Comparison of ENCODE assay signal across 1 cellular context in genomic region chr18:55780591-55781071, GRCh38.
TF ChIP-seq lines count a peak whose summit lies in the region.

No MANE protein-coding gene starts in this region.

TF ChIP-seq in GM23338, 12 proteins besides CTCF, POLR2A, EP300 and RAD21 (continued from another document):
- TF ChIP-seq, protein P1, sequence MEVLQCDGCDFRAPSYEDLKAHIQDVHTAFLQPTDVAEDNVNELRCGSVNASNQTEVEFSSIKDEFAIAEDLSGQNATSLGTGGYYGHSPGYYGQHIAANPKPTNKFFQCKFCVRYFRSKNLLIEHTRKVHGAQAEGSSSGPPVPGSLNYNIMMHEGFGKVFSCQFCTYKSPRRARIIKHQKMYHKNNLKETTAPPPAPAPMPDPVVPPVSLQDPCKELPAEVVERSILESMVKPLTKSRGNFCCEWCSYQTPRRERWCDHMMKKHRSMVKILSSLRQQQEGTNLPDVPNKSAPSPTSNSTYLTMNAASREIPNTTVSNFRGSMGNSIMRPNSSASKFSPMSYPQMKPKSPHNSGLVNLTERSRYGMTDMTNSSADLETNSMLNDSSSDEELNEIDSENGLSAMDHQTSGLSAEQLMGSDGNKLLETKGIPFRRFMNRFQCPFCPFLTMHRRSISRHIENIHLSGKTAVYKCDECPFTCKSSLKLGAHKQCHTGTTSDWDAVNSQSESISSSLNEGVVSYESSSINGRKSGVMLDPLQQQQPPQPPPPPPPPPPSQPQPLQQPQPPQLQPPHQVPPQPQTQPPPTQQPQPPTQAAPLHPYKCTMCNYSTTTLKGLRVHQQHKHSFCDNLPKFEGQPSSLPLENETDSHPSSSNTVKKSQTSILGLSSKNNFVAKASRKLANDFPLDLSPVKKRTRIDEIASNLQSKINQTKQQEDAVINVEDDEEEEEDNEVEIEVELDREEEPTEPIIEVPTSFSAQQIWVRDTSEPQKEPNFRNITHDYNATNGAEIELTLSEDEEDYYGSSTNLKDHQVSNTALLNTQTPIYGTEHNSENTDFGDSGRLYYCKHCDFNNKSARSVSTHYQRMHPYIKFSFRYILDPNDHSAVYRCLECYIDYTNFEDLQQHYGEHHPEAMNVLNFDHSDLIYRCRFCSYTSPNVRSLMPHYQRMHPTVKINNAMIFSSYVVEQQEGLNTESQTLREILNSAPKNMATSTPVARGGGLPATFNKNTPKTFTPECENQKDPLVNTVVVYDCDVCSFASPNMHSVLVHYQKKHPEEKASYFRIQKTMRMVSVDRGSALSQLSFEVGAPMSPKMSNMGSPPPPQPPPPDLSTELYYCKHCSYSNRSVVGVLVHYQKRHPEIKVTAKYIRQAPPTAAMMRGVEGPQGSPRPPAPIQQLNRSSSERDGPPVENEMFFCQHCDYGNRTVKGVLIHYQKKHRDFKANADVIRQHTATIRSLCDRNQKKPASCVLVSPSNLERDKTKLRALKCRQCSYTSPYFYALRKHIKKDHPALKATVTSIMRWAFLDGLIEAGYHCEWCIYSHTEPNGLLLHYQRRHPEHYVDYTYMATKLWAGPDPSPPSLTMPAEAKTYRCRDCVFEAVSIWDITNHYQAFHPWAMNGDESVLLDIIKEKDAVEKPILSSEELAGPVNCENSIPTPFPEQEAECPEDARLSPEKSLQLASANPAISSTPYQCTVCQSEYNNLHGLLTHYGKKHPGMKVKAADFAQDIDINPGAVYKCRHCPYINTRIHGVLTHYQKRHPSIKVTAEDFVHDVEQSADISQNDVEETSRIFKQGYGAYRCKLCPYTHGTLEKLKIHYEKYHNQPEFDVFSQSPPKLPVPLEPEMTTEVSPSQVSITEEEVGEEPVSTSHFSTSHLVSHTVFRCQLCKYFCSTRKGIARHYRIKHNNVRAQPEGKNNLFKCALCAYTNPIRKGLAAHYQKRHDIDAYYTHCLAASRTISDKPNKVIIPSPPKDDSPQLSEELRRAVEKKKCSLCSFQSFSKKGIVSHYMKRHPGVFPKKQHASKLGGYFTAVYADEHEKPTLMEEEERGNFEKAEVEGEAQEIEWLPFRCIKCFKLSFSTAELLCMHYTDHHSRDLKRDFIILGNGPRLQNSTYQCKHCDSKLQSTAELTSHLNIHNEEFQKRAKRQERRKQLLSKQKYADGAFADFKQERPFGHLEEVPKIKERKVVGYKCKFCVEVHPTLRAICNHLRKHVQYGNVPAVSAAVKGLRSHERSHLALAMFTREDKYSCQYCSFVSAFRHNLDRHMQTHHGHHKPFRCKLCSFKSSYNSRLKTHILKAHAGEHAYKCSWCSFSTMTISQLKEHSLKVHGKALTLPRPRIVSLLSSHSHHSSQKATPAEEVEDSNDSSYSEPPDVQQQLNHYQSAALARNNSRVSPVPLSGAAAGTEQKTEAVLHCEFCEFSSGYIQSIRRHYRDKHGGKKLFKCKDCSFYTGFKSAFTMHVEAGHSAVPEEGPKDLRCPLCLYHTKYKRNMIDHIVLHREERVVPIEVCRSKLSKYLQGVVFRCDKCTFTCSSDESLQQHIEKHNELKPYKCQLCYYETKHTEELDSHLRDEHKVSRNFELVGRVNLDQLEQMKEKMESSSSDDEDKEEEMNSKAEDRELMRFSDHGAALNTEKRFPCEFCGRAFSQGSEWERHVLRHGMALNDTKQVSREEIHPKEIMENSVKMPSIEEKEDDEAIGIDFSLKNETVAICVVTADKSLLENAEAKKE (CRISPR knock-in tag; IDR thresholded peaks at IDR 0.05): no peak
